ENCODE assay signal across 16 cellular contexts in the genomic region with DNA sequence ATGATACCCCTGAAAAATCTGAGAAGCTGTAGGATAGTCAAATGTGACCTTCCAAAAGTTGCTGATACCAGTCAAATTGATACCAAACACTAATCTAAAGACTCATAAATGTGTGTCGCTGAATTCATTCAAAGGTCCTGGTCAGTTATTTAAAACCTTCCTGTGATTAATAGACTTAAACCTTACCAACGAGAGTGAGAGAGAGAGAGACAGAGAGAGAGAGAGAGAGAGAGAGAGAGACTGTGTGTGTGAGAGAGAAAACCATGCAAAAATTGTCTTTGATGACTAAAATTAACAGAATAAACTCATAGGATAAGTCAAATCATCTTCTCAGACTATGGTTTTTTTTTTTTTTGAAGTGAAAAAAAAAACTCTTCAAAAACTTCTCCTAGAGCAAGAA.
"Had no signal": no experiment of that assay in that cellular context is flagged by ENCODE, and none has a peak within 500 bp of the region (broad histone marks: within the 10 kb centered on the region; RNA-seq: fewer than 3 reads in every experiment).

No MANE protein-coding gene starts in this region.

- H3K9me3 ChIP-seq: esophagus squamous epithelium, thyroid gland had no signal

- H3K27ac ChIP-seq: cardiac muscle cell, esophagus squamous epithelium, thyroid gland had no signal

- H3K36me3 ChIP-seq: cardiac muscle cell, esophagus squamous epithelium, thyroid gland had no signal

- DNase-seq: activated B cell treated with CpG ODN at 0.5 μM for 24 hours; activated CD4-positive, alpha-beta T cell treated with anti-CD3 and anti-CD28 coated beads, Interleukin-2, amount 10 ng/mL, durations not matched to agents 24 days and 14 days; activated CD8-positive, alpha-beta T cell treated with anti-CD3 and anti-CD28 coated beads for 36 hours; activated naive CD4-positive, alpha-beta T cell treated with Interleukin-2 at 50 U/mL for 16 hours; activated naive CD8-positive, alpha-beta T cell treated with anti-CD3 and anti-CD28 coated beads, Interleukin-2, amount 10 ng/mL, durations not matched to agents 7 days and 5 days; activated T-cell treated with anti-CD3 and anti-CD28 coated beads, Interleukin-2, amount 50 U/mL, for 1 hour; amygdala; dermis blood vessel endothelial cell; effector memory CD8-positive, alpha-beta T cell; esophagus squamous epithelium; occipital lobe; retina; stimulated activated CD8-positive, alpha-beta memory T cell treated with anti-CD3 and anti-CD28 coated beads, Interleukin-4, amount 100 ng/mL, for 48 hours; stimulated activated naive CD4-positive, alpha-beta T cell treated with Interleukin-2 at 50 U/mL for 16 hours; thyroid gland had no signal

- ATAC-seq: activated CD8-positive, alpha-beta T cell treated with anti-CD3 and anti-CD28 coated beads for 36 hours; effector memory CD8-positive, alpha-beta T cell had no signal

- H3K27me3 ChIP-seq: cardiac muscle cell, esophagus squamous epithelium, thyroid gland had no signal

- H3K4me1 ChIP-seq: esophagus squamous epithelium, thyroid gland had no signal

- H3K4me3 ChIP-seq: cardiac muscle cell, esophagus squamous epithelium, thyroid gland had no signal
